9 cellular contexts compared by ENCODE assay signal in the genomic region with DNA sequence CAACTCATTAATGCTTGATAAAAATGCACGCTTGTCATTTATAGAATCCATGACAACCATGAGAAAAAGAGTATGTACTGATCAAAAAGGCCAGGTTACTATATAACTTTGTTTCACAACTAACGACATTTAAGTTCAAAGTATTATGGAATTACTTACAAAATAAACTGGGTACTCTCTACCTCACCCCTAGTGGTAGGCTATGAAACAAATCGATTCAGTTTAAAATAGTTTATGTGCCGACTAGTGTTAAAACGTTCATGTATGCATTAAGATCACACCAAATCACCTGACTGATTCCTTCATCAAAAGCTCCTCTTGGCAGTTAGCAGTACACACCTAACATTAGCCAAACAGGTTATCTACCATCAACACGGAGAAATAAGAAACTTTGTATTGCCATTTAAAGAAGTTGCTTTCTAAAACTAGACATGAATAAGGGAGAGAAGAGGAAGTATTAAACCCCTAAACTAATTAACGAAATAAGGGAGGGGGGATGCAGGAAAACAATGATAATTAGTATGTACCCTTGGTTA.
A peak's percentile ranks its signal among the peaks of the same experiment; 100 is the strongest.
DNase-seq lines count a peak whose midpoint lies in the region; ATAC-seq and TF ChIP-seq lines count a peak whose summit lies in the region.
"Had no signal": no experiment of that assay in that cellular context is flagged by ENCODE, and none has a peak within 500 bp of the region (broad histone marks: within the 10 kb centered on the region; RNA-seq: fewer than 3 reads in every experiment).

No MANE protein-coding gene starts in this region.

- H3K4me1 ChIP-seq in neuron (ENCODE audit: insufficient read depth, low read length): peaks cover 51% of the 10 kb centered on the region
- peaks cover 0 to 67% (median 36%) of the 10 kb centered on the region in 4 donors for H3K4me1 ChIP-seq in sigmoid colon

- TF ChIP-seq CTCF in brain microvascular endothelial cell (IDR thresholded peaks at IDR 0.05; ENCODE audit: low read depth, low read length, missing control alignments) (peak; percentile 42), GM20000 (IDR thresholded peaks at IDR 0.05; ENCODE audit: extremely low read depth, missing control alignments) (no peak), sigmoid colon (IDR thresholded peaks at IDR 0.05) (peak in 1 of 4 experiments; percentile 21)

- H3K4me3 Mint-ChIP-seq in activated T-helper 2 cell treated with anti-CD3 and anti-CD28 coated beads, Interferon-gamma antibody, Interleukin-2, Interleukin-4, amounts not matched to agents 10 μg/mL and 5 μg/mL and 100 μg/mL, durations not matched to agents 14 hours and 24 hours and 36 hours (ENCODE audit: low read depth): no peak overlapping the region

- H3K36me3 ChIP-seq in brain microvascular endothelial cell (replicated peaks): no peaks in the 10 kb centered on the region
- no peaks in the 10 kb centered on the region for H3K36me3 ChIP-seq in neuron (ENCODE audit: insufficient read depth, low read length)
- no peaks in the 10 kb centered on the region for H3K36me3 ChIP-seq in sigmoid colon

- no peak for TF ChIP-seq EP300 in sigmoid colon (IDR thresholded peaks at IDR 0.05)

- TF ChIP-seq POLR2A in sigmoid colon (IDR thresholded peaks at IDR 0.05): no peak

- H3K27ac ChIP-seq in brain microvascular endothelial cell (no peak overlapping the region), sigmoid colon (no peak overlapping the region)

- no peaks in the 10 kb centered on the region for H3K27me3 Mint-ChIP-seq in activated T-helper 2 cell treated with anti-CD3 and anti-CD28 coated beads, Interferon-gamma antibody, Interleukin-2, Interleukin-4, amounts not matched to agents 10 μg/mL and 5 μg/mL and 100 μg/mL, durations not matched to agents 14 hours and 24 hours and 36 hours (ENCODE audit: low read depth)

- no peak for ATAC-seq in HG02588 (IDR thresholded peaks at IDR 0.05; ENCODE audit: unreplicated experiment)

- H3K9me3 Mint-ChIP-seq in activated T-helper 2 cell treated with anti-CD3 and anti-CD28 coated beads, Interferon-gamma antibody, Interleukin-2, Interleukin-4, amounts not matched to agents 10 μg/mL and 5 μg/mL and 100 μg/mL, durations not matched to agents 14 hours and 24 hours and 36 hours: no peaks in the 10 kb centered on the region

- no peaks in the 10 kb centered on the region for H3K36me3 Mint-ChIP-seq in activated T-helper 2 cell treated with anti-CD3 and anti-CD28 coated beads, Interferon-gamma antibody, Interleukin-2, Interleukin-4, amounts not matched to agents 10 μg/mL and 5 μg/mL and 100 μg/mL, durations not matched to agents 14 hours and 24 hours and 36 hours (ENCODE audit: low read depth)

- WGBS in sigmoid colon, 2 donors: 36 to 59% methylated on average over 7 of the region's 7 CpGs

- no peak overlapping the region for H2AFZ ChIP-seq in neuron (ENCODE audit: low read depth, low read length)

- H3K4me3 ChIP-seq in brain microvascular endothelial cell (ENCODE audit: low read depth, low read length) (no peak overlapping the region), neuron (ENCODE audit: low read length) (peak overlapping the region; percentile 46), sigmoid colon (peak overlapping the region in 2 of 4 donors; percentile 2 to 17)

- intact Hi-C loops in activated T-helper 2 cell treated with anti-CD3 and anti-CD28 coated beads, Interferon-gamma antibody, Interleukin-2, Interleukin-4, amounts not matched to agents 10 μg/mL and 5 μg/mL and 100 μg/mL, durations not matched to agents 14 hours and 24 hours and 36 hours (cut with micrococcal nuclease): no loop called here
- intact Hi-C loops in sigmoid colon (cut with DNase I): no loop called here

- peak; percentile 17 for DNase-seq in HCEC 1CT
- peak; percentile 98 for DNase-seq in NCI-H2171 treated with DMSO at 0.1 percent for 48 hours (lab: John Stamatoyannopoulos, UW)
- DNase-seq in brain microvascular endothelial cell: no peak
- DNase-seq in GM20000 (ENCODE audit: low spot score): no peak
- no peak for DNase-seq in activated T-helper 2 cell treated with anti-CD3 and anti-CD28 coated beads, Interferon-gamma antibody, Interleukin-2, Interleukin-4, amounts not matched to agents 10 μg/mL and 5 μg/mL and 100 μg/mL, durations not matched to agents 14 hours and 24 hours and 36 hours (ENCODE audit: low spot score)
- DNase-seq in sigmoid colon: no peak
- DNase-seq: aorta had no signal

- no peak overlapping the region for H3K27ac Mint-ChIP-seq in activated T-helper 2 cell treated with anti-CD3 and anti-CD28 coated beads, Interferon-gamma antibody, Interleukin-2, Interleukin-4, amounts not matched to agents 10 μg/mL and 5 μg/mL and 100 μg/mL, durations not matched to agents 14 hours and 24 hours and 36 hours

- in situ Hi-C loops in brain microvascular endothelial cell (cut with HindIII; ENCODE audit: low pct_ligation_motif_present, low sequenced_read_pairs): no loop called here

- no peaks in the 10 kb centered on the region for H3K27me3 ChIP-seq in brain microvascular endothelial cell (replicated peaks)
- H3K27me3 ChIP-seq in neuron (ENCODE audit: insufficient read depth, low read length): no peaks in the 10 kb centered on the region
- H3K27me3 ChIP-seq in sigmoid colon: no peaks in the 10 kb centered on the region

- peaks cover 8% of the 10 kb centered on the region for H3K4me1 Mint-ChIP-seq in activated T-helper 2 cell treated with anti-CD3 and anti-CD28 coated beads, Interferon-gamma antibody, Interleukin-2, Interleukin-4, amounts not matched to agents 10 μg/mL and 5 μg/mL and 100 μg/mL, durations not matched to agents 14 hours and 24 hours and 36 hours (ENCODE audit: low read depth)

- peaks cover 1% of the 10 kb centered on the region for H3K9me3 ChIP-seq in neuron (ENCODE audit: low read length)
- H3K9me3 ChIP-seq in sigmoid colon: no peaks in the 10 kb centered on the region

Comparison
In these comparisons a context has a peak if more than half of its experiments do, and no peak if none do; other contexts are left out.
1. DNase-seq: peak in HCEC 1CT (single experiment) and NCI-H2171 treated with DMSO at 0.1 percent for 48 hours (single experiment); none in brain microvascular endothelial cell (single experiment), GM20000 (single experiment), activated T-helper 2 cell treated with anti-CD3 and anti-CD28 coated beads, Interferon-gamma antibody, Interleukin-2, Interleukin-4, amounts not matched to agents 10 μg/mL and 5 μg/mL and 100 μg/mL, durations not matched to agents 14 hours and 24 hours and 36 hours (single experiment) and sigmoid colon (single experiment).